Comparison of ENCODE assay signal across 16 cellular contexts in the genomic region with DNA sequence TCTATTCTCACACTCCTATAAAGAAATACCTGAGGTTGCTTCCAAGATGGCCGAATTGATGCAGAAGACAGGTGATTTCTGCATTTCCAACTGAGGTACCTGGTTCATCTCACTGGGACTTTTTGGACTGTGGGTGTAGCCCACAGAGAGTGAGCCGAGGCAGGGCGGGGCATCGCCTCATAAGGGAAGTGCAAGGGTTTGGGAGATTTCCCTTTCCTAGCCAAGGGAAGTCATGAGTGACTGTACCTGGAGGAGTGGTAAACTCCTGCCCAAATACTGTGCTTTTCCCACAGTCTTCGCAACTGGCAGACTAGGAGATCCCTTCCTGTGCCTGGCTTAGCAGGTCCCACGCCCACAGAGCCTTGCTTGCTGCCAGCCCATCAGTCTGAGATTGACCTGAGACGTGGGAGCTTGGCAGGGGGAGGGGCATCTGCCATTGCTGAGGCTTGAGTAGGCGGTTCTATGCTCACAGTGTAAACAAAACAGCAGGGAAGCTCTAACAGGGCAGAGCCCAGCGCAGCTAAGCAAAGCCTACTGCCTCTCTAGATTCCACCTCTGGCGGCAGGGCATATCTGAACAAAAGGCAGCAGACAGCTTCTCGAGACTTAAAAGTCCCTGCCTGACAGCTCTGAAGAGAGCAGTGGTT.
DNase-seq lines count a peak whose midpoint lies in the region; ATAC-seq and TF ChIP-seq lines count a peak whose summit lies in the region.
"Had no signal": no experiment of that assay in that cellular context is flagged by ENCODE, and none has a peak within 500 bp of the region (broad histone marks: within the 10 kb centered on the region; RNA-seq: fewer than 3 reads in every experiment).

No MANE protein-coding gene starts in this region.

- peaks cover 21% of the 10 kb centered on the region for H3K9me3 Mint-ChIP-seq in osteocyte (ENCODE audit: unreplicated experiment)

- no peaks in the 10 kb centered on the region for H3K9me3 ChIP-seq in hepatocyte (ENCODE audit: low read depth)

- peaks cover 4% of the 10 kb centered on the region for H3K36me3 Mint-ChIP-seq in osteocyte (ENCODE audit: unreplicated experiment)

- DNase-seq in Right ventricle myocardium inferior (ENCODE audit: missing footprints) (peak; percentile 37), Right ventricle myocardium superior (no peak), NCI-H2227 treated with DMSO at 0.1 percent for 48 hours (lab: John Stamatoyannopoulos, UW) (peak; percentile 83), hepatocyte (ENCODE audit: low spot score) (peak; percentile 16), osteocyte (ENCODE audit: extremely low spot score, unreplicated experiment) (no peak), HUDEP-2 (lab: John Stamatoyannopoulos, UW; ENCODE audit: unreplicated experiment in 76 of 76) (no peak), COR-L47 (lab: John Stamatoyannopoulos, UW) (no peak)
- DNase-seq: activated naive CD4-positive, alpha-beta T cell; brain microvascular endothelial cell; KBM-7; mammary epithelial cell; NCI-H1694 treated with DMSO at 0.1 percent for 48 hours; stimulated activated naive B cell treated with anti-CD40 and anti-IgM and Interleukin-4, amounts not matched to agents 10 μg/mL and 1 μg/mL and 100 μg/mL, for 72 hours; upper lobe of left lung had no signal

- no peak overlapping the region for H3K4me3 ChIP-seq in hepatocyte
- H3K4me3 ChIP-seq: A549, upper lobe of left lung had no signal

- H3K4me1 Mint-ChIP-seq in osteocyte (ENCODE audit: unreplicated experiment) = no peaks in the 10 kb centered on the region
- H3K4me1 Mint-ChIP-seq: stimulated activated naive B cell treated with anti-CD40 and anti-IgM and Interleukin-4, amounts not matched to agents 10 μg/mL and 1 μg/mL and 100 μg/mL, for 72 hours had no signal

- H3K9me2 ChIP-seq in hepatocyte (replicated peaks; ENCODE audit: insufficient read depth) = no peaks in the 10 kb centered on the region

- peak overlapping the region; percentile 44 for H3K4me2 ChIP-seq in hepatocyte
- H3K4me2 ChIP-seq: A549 had no signal

- WGBS in hepatocyte (ENCODE audit: low lambda C conversion rate, missing lambda C conversion rate) = 67% methylated on average over 11 of the region's 11 CpGs

- H4K20me1 ChIP-seq in hepatocyte (ENCODE audit: insufficient read depth, poor library complexity, severe bottlenecking) = no peaks in the 10 kb centered on the region

- TF ChIP-seq CTCF in hepatocyte (IDR thresholded peaks at IDR 0.05; ENCODE audit: poor library complexity) (no peak), osteocyte (IDR thresholded peaks at IDR 0.05) (no peak)

- no peaks in the 10 kb centered on the region for H3K79me2 ChIP-seq in hepatocyte

- no peak overlapping the region for H3K4me3 Mint-ChIP-seq in osteocyte (ENCODE audit: unreplicated experiment)
- H3K4me3 Mint-ChIP-seq: stimulated activated naive B cell treated with anti-CD40 and anti-IgM and Interleukin-4, amounts not matched to agents 10 μg/mL and 1 μg/mL and 100 μg/mL, for 72 hours had no signal

- intact Hi-C loops in Right ventricle myocardium inferior (cut with DNase I) = no loop called here
- intact Hi-C loops in Right ventricle myocardium superior (cut with DNase I) = no loop called here

- H3K27ac ChIP-seq in hepatocyte = no peak overlapping the region
- H3K27ac ChIP-seq: A549, brain microvascular endothelial cell, upper lobe of left lung had no signal

- H3K27me3 ChIP-seq in hepatocyte = no peaks in the 10 kb centered on the region
- H3K27me3 ChIP-seq: brain microvascular endothelial cell, upper lobe of left lung had no signal

- H3K27ac Mint-ChIP-seq in osteocyte (ENCODE audit: unreplicated experiment) = no peak overlapping the region
- H3K27ac Mint-ChIP-seq: stimulated activated naive B cell treated with anti-CD40 and anti-IgM and Interleukin-4, amounts not matched to agents 10 μg/mL and 1 μg/mL and 100 μg/mL, for 72 hours had no signal

- H3K27me3 Mint-ChIP-seq in osteocyte (ENCODE audit: unreplicated experiment) = no peaks in the 10 kb centered on the region

- H3K36me3 ChIP-seq in hepatocyte (replicated peaks; ENCODE audit: insufficient read depth, low read depth) = no peaks in the 10 kb centered on the region
- H3K36me3 ChIP-seq: brain microvascular endothelial cell, upper lobe of left lung had no signal

- no peak overlapping the region for H2AFZ ChIP-seq in hepatocyte

- ATAC-seq in Right ventricle myocardium inferior = no peak
- no peak for ATAC-seq in Right ventricle myocardium superior (ENCODE audit: poor library complexity)
- ATAC-seq in HG03135 (IDR thresholded peaks at IDR 0.05; ENCODE audit: unreplicated experiment) = no peak
- ATAC-seq: A549; stimulated activated naive B cell treated with anti-CD40 and anti-IgM and Interleukin-4, amounts not matched to agents 10 μg/mL and 1 μg/mL and 100 μg/mL, for 72 hours had no signal

- H3K4me1 ChIP-seq in hepatocyte (ENCODE audit: insufficient read depth) = no peaks in the 10 kb centered on the region
- H3K4me1 ChIP-seq: A549, upper lobe of left lung had no signal

Comparison
In these comparisons a context has a peak if more than half of its experiments do, and no peak if none do; other contexts are left out.
1. DNase-seq: peak in Right ventricle myocardium inferior (single experiment), NCI-H2227 treated with DMSO at 0.1 percent for 48 hours (single experiment) and hepatocyte (single experiment); none in Right ventricle myocardium superior (single experiment), osteocyte (single experiment), HUDEP-2 (0 of 76) and COR-L47 (single experiment).